ENCODE assay signal across 1 cellular context in the genomic region with DNA sequence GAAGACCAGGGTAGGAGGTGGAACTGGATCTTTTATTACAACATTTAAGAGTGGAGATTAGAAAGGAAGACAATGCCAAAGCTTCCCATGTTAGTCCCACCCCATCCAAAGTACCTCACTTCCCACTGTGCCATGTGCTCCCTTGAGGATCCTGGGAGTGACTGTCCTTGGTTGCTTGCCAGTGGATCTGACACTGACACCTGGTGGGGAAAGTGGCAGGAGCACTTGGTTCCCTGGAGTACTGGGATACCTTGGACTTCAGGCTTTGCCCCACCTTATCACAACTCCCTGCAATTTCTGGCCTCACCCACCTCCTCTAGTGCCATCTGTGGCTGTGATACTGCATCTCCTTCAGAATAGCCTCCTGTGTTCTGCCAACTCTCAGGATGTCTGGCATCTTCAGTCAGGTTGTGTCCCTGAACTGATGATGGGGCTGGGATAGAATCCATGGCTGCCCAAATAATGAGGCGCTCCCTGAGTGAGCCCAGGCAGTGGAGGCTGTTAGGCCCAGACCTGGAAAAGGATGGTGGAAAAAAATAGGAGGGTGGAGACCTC.
TF ChIP-seq lines count a peak whose summit lies in the region.

No MANE protein-coding gene starts in this region.

TF ChIP-seq in K562, 482 proteins besides CTCF, POLR2A, EP300 and RAD21:
- TF ChIP-seq PHF21A (IDR thresholded peaks at IDR 0.05; ENCODE audit: borderline replicate concordance, low read depth): no peak
- no peak for TF ChIP-seq POLR2H (tag; IDR thresholded peaks at IDR 0.05; ENCODE audit: low read depth)
- no peak for TF ChIP-seq ZNF445 (CRISPR knock-in tag; IDR thresholded peaks at IDR 0.05; ENCODE audit: low read depth)
- peak; percentile 71 for TF ChIP-seq POLR2AphosphoS2 (IDR thresholded peaks at IDR 0.05; ENCODE audit: low read length)
- no peak for TF ChIP-seq RBFOX2 (IDR thresholded peaks at IDR 0.05; ENCODE audit: low read depth, low read length)
- TF ChIP-seq ETV5 (CRISPR knock-in tag; IDR thresholded peaks at IDR 0.05; ENCODE audit: low read depth): no peak
- TF ChIP-seq HNRNPUL1 (IDR thresholded peaks at IDR 0.05; ENCODE audit: low read length): no peak
- TF ChIP-seq L3MBTL2 (IDR thresholded peaks at IDR 0.05): peak; percentile 54; the same call in 1 of the 2 replicates
- TF ChIP-seq PHF8 (IDR thresholded peaks at IDR 0.05; ENCODE audit: borderline replicate concordance, low read length): 0 out of 2 replicates have a peak, but pooled peaks have one; percentile 3
- no peak for TF ChIP-seq NCOR1 (IDR thresholded peaks at IDR 0.05)
- TF ChIP-seq EP400 (IDR thresholded peaks at IDR 0.05): no peak
- peak; percentile 77 for TF ChIP-seq NFIC (IDR thresholded peaks at IDR 0.05)
- no peak for TF ChIP-seq CEBPB (tag; IDR thresholded peaks at IDR 0.05)
- TF ChIP-seq SIX5 (IDR thresholded peaks at IDR 0.05; ENCODE audit: borderline replicate concordance in 1 of 2, insufficient read depth in 1 of 2, low read depth in 1 of 2, low read length in 2 of 2): no peak
- TF ChIP-seq, protein P1, sequence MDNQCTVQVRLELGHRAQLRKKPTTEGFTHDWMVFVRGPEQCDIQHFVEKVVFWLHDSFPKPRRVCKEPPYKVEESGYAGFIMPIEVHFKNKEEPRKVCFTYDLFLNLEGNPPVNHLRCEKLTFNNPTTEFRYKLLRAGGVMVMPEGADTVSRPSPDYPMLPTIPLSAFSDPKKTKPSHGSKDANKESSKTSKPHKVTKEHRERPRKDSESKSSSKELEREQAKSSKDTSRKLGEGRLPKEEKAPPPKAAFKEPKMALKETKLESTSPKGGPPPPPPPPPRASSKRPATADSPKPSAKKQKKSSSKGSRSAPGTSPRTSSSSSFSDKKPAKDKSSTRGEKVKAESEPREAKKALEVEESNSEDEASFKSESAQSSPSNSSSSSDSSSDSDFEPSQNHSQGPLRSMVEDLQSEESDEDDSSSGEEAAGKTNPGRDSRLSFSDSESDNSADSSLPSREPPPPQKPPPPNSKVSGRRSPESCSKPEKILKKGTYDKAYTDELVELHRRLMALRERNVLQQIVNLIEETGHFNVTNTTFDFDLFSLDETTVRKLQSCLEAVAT (IDR thresholded peaks at IDR 0.05): no peak
- peak; percentile 28 for TF ChIP-seq RBM39 (optimal IDR thresholded peaks at IDR 0.05; ENCODE audit: low read depth, low read length)
- peak; percentile 67 for TF ChIP-seq MYC (IDR thresholded peaks at IDR 0.05; ENCODE audit: low read depth, low read length)
- TF ChIP-seq MYC (CRISPR knock-in tag; IDR thresholded peaks at IDR 0.05; ENCODE audit: borderline replicate concordance, low read depth): no peak
- TF ChIP-seq, protein P2, sequence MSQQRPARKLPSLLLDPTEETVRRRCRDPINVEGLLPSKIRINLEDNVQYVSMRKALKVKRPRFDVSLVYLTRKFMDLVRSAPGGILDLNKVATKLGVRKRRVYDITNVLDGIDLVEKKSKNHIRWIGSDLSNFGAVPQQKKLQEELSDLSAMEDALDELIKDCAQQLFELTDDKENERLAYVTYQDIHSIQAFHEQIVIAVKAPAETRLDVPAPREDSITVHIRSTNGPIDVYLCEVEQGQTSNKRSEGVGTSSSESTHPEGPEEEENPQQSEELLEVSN (IDR thresholded peaks at IDR 0.05; ENCODE audit: borderline replicate concordance in 1 of 2, extremely low read depth in 1 of 2, insufficient read depth in 1 of 2, insufficient read length in 1 of 2, low read depth in 1 of 2, low read length in 1 of 2, poor library complexity in 1 of 2, severe bottlenecking in 1 of 2): peak in 1 of 2 experiments; percentile 11
- TF ChIP-seq PURB (CRISPR knock-in tag; IDR thresholded peaks at IDR 0.05; ENCODE audit: low read depth): no peak
- TF ChIP-seq, protein P3, sequence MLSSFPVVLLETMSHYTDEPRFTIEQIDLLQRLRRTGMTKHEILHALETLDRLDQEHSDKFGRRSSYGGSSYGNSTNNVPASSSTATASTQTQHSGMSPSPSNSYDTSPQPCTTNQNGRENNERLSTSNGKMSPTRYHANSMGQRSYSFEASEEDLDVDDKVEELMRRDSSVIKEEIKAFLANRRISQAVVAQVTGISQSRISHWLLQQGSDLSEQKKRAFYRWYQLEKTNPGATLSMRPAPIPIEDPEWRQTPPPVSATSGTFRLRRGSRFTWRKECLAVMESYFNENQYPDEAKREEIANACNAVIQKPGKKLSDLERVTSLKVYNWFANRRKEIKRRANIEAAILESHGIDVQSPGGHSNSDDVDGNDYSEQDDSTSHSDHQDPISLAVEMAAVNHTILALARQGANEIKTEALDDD (IDR thresholded peaks at IDR 0.05): no peak
- TF ChIP-seq, protein P4, sequence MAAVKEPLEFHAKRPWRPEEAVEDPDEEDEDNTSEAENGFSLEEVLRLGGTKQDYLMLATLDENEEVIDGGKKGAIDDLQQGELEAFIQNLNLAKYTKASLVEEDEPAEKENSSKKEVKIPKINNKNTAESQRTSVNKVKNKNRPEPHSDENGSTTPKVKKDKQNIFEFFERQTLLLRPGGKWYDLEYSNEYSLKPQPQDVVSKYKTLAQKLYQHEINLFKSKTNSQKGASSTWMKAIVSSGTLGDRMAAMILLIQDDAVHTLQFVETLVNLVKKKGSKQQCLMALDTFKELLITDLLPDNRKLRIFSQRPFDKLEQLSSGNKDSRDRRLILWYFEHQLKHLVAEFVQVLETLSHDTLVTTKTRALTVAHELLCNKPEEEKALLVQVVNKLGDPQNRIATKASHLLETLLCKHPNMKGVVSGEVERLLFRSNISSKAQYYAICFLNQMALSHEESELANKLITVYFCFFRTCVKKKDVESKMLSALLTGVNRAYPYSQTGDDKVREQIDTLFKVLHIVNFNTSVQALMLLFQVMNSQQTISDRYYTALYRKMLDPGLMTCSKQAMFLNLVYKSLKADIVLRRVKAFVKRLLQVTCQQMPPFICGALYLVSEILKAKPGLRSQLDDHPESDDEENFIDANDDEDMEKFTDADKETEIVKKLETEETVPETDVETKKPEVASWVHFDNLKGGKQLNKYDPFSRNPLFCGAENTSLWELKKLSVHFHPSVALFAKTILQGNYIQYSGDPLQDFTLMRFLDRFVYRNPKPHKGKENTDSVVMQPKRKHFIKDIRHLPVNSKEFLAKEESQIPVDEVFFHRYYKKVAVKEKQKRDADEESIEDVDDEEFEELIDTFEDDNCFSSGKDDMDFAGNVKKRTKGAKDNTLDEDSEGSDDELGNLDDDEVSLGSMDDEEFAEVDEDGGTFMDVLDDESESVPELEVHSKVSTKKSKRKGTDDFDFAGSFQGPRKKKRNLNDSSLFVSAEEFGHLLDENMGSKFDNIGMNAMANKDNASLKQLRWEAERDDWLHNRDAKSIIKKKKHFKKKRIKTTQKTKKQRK (IDR thresholded peaks at IDR 0.05; ENCODE audit: borderline replicate concordance, low read depth, low read length): no peak
- no peak for TF ChIP-seq KLF1 (tag; IDR thresholded peaks at IDR 0.05)
- no peak for TF ChIP-seq EHMT2 (IDR thresholded peaks at IDR 0.05)
- no peak for TF ChIP-seq SMAD3 (CRISPR knock-in tag; conservative IDR thresholded peaks at IDR 0.05)
